Comparison of ENCODE assay signal across 8 cellular contexts in the genomic region with DNA sequence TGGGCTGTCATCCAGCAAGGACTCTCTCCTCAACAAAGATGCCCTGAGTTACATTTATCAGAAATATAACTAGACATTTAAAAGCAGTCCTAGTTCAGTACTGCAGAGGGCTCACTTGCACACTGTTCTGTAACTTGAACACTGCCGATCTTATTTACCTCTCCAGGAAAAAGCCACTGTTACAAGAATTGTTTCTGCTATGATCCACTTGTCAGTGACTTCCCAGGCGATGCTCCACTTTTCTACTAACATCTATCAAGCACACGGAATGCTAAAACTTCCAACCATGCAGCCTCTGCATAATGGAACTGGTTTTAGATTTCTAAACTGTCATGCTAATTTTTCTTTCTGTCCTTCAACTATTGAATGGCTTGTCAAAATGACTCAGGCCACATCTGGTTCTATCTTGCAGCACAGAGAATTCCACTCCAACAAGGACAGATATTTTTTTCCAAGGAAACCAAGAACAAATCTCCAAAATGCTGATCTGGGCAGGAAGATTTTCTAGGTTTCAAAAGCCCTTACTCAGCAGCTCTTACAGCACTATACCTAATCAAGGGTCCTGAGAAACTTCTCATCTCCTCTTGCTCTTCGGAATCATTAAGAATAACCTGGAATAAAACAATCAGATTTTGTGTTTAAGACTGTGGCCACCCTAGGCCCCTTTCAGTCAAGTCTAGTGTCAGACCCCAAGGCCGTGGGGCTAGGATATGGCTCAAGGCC. TPM values are rescaled to one million over a fixed set of nuclear protein-coding genes. Genes with fewer than 3 reads are reported as not detected.
A peak's percentile ranks its signal among the peaks of the same experiment; 100 is the strongest.
DNase-seq lines count a peak whose midpoint lies in the region; ATAC-seq, FAIRE-seq and TF ChIP-seq lines count a peak whose summit lies in the region.

No MANE protein-coding gene starts in this region.

- 69 to 73% methylated on average over 5 of the region's 5 CpGs for WGBS in GM23248 (ENCODE audit: low coverage in 1 of 2, low lambda C conversion rate in 2 of 2, missing lambda C conversion rate in 2 of 2), 2 experiments
- WGBS in endodermal cell (ENCODE audit: insufficient coverage in 1 of 2, insufficient read length in 1 of 2), 2 experiments = 35 to 73% methylated on average over 3 to 5 of the region's 5 CpGs
- 68 to 73% methylated on average over 5 of the region's 5 CpGs for WGBS in pancreas, 2 donors

- H3K36me3 Mint-ChIP-seq in endodermal cell (ENCODE audit: low read depth) = no peaks in the 10 kb centered on the region
- H3K36me3 Mint-ChIP-seq in activated T-cell treated with anti-CD3 and anti-CD28 coated beads, Interleukin-2, amount 50 U/mL, for 72 hours (ENCODE audit: insufficient read depth in 2 of 2) = no peaks in the 10 kb centered on the region

- no peak overlapping the region for H3K9ac ChIP-seq in GM23248
- no peak overlapping the region for H3K9ac ChIP-seq in endodermal cell (ENCODE audit: extremely low read depth, low read length, poor library complexity, severe bottlenecking)

- H3K4me1 ChIP-seq in GM23248 (ENCODE audit: insufficient read depth) (no peaks in the 10 kb centered on the region), endodermal cell (ENCODE audit: control insufficient read depth, insufficient read depth, low read length) (no peaks in the 10 kb centered on the region), pancreas (no peaks in the 10 kb centered on the region)

- H3K4me2 ChIP-seq in GM23248 (ENCODE audit: unreplicated experiment) = no peak overlapping the region

- in situ Hi-C loops in GM23248 (cut with MboI) = no loop called here

- H3F3A ChIP-seq in GM23248 (ENCODE audit: insufficient read depth) = no peaks in the 10 kb centered on the region

- TF ChIP-seq CTCF in endodermal cell (conservative IDR thresholded peaks at IDR 0.05) (no peak), pancreas (IDR thresholded peaks at IDR 0.05) (no peak)

- FAIRE-seq in pancreas (lab: Jason Lieb, UNC) = no peak

- H4K20me1 ChIP-seq in GM23248 (ENCODE audit: insufficient read depth) = no peaks in the 10 kb centered on the region

- H3K27ac ChIP-seq in GM23248 = no peak overlapping the region
- peak overlapping the region; percentile 36 for H3K27ac ChIP-seq in endodermal cell (ENCODE audit: low read depth, low read length)
- no peak overlapping the region for H3K27ac ChIP-seq in pancreas

- TF ChIP-seq POLR2A in GM18505 (IDR thresholded peaks at IDR 0.05; ENCODE audit: borderline replicate concordance, extremely low read depth, insufficient read depth, insufficient read length) = no peak

- intact Hi-C loops in pancreas (cut with DNase I) = no loop called here

- no peaks in the 10 kb centered on the region for H3K36me3 ChIP-seq in GM23248 (ENCODE audit: low read depth)
- H3K36me3 ChIP-seq in endodermal cell (ENCODE audit: control insufficient read depth, insufficient read depth, low read length) = no peaks in the 10 kb centered on the region
- H3K36me3 ChIP-seq in pancreas = peaks cover 0 to 25% (median 0%) of the 10 kb centered on the region in 3 donors

- ATAC-seq in pancreas = peak in 3 of 4 donors; percentile 36 to 48 (median 37)
- ATAC-seq in activated T-cell treated with anti-CD3 and anti-CD28 coated beads, Interleukin-2, amount 50 U/mL, for 72 hours (replicated peaks in 1 of 2) = no peak
- no peak for ATAC-seq in GM18505 (IDR thresholded peaks at IDR 0.05; ENCODE audit: unreplicated experiment)
- no peak for ATAC-seq in HG02763 (IDR thresholded peaks at IDR 0.05; ENCODE audit: unreplicated experiment)

- no peak overlapping the region for H3K4me3 Mint-ChIP-seq in endodermal cell
- H3K4me3 Mint-ChIP-seq in activated T-cell treated with anti-CD3 and anti-CD28 coated beads, Interleukin-2, amount 50 U/mL, for 72 hours = no peak overlapping the region

- no peaks in the 10 kb centered on the region for H3K9me3 Mint-ChIP-seq in endodermal cell
- no peaks in the 10 kb centered on the region for H3K9me3 Mint-ChIP-seq in activated T-cell treated with anti-CD3 and anti-CD28 coated beads, Interleukin-2, amount 50 U/mL, for 72 hours

- no peaks in the 10 kb centered on the region for H3K27me3 Mint-ChIP-seq in endodermal cell (ENCODE audit: insufficient read depth)
- H3K27me3 Mint-ChIP-seq in activated T-cell treated with anti-CD3 and anti-CD28 coated beads, Interleukin-2, amount 50 U/mL, for 72 hours (ENCODE audit: low read depth) = no peaks in the 10 kb centered on the region

- no peaks in the 10 kb centered on the region for H3K27me3 ChIP-seq in GM23248 (replicated peaks; ENCODE audit: insufficient read depth)
- no peaks in the 10 kb centered on the region for H3K27me3 ChIP-seq in endodermal cell (ENCODE audit: control insufficient read depth, insufficient read depth, low read length, poor library complexity, severe bottlenecking)
- H3K27me3 ChIP-seq in pancreas = no peaks in the 10 kb centered on the region

- no peak overlapping the region for H2AFZ ChIP-seq in GM23248

- H3K9me2 ChIP-seq in GM23248 (ENCODE audit: insufficient read depth) = no peaks in the 10 kb centered on the region

- no peaks in the 10 kb centered on the region for H3K9me3 ChIP-seq in GM23248 (ENCODE audit: low read depth)
- no peaks in the 10 kb centered on the region for H3K9me3 ChIP-seq in endodermal cell (ENCODE audit: control insufficient read depth, low read length)
- H3K9me3 ChIP-seq in pancreas = no peaks in the 10 kb centered on the region

- peak; percentile 53 for DNase-seq in GM23248
- peak; percentile 65 for DNase-seq in NCI-H526 treated with DMSO at 0.1 percent for 48 hours (lab: John Stamatoyannopoulos, UW)
- no peak for DNase-seq in endodermal cell
- no peak for DNase-seq in pancreas
- no peak for DNase-seq in activated T-cell treated with anti-CD3 and anti-CD28 coated beads, Interleukin-2, amount 50 U/mL, for 72 hours
- no peak for DNase-seq in GM19240 (ENCODE audit: insufficient read length, low spot score)

- no peak overlapping the region for H3K27ac Mint-ChIP-seq in endodermal cell
- no peak overlapping the region for H3K27ac Mint-ChIP-seq in activated T-cell treated with anti-CD3 and anti-CD28 coated beads, Interleukin-2, amount 50 U/mL, for 72 hours

- no peaks in the 10 kb centered on the region for H3K79me2 ChIP-seq in GM23248 (ENCODE audit: insufficient read depth)

- H3K4me3 ChIP-seq in GM23248 = no peak overlapping the region
- no peak overlapping the region for H3K4me3 ChIP-seq in endodermal cell (ENCODE audit: low read length)
- H3K4me3 ChIP-seq in pancreas = no peak overlapping the region

- peaks cover 3% of the 10 kb centered on the region for H3K4me1 Mint-ChIP-seq in endodermal cell
- no peaks in the 10 kb centered on the region for H3K4me1 Mint-ChIP-seq in activated T-cell treated with anti-CD3 and anti-CD28 coated beads, Interleukin-2, amount 50 U/mL, for 72 hours (ENCODE audit: low read depth)

RNA-seq across cellular contexts. Expression of a gene that starts 9.9 kb away (rescaled TPM):
- 1.5 and 1.9 TPM in 2 replicates for total RNA-seq in GM23248 (2014; rRNA removed; shearing (Covaris generic))
- polyA plus RNA-seq in GM23248 (2016; fragmentation: Nextera tagmentation; extraction: Ambion mirVana) (1.8 and 2.2 TPM in 2 replicates), pancreas (10 to 100 TPM; 14.0 to 16.9 TPM)
- total RNA-seq in endodermal cell (1 to 10 TPM in 1 of 2 donors, under 1 TPM in 1; 0.90 to 1.7 TPM), pancreas (1 to 10 TPM; 2.8 to 7.2 (median 4.0) TPM)
- polyA plus RNA-seq in endodermal cell (2013, experiment 1 of 2) = 1.4 TPM
- polyA plus RNA-seq in endodermal cell (2013, experiment 2 of 2) = 1.7 TPM
- not detected for total RNA-seq in activated T-cell treated with anti-CD3 and anti-CD28 coated beads, Interleukin-2, amount 50 U/mL, for 72 hours

Comparison
In these comparisons a context has a peak if more than half of its experiments do, and no peak if none do; other contexts are left out.
1. DNase-seq: peak in GM23248 (single experiment) and NCI-H526 treated with DMSO at 0.1 percent for 48 hours (single experiment); none in endodermal cell (single experiment), pancreas (0 of 6), activated T-cell treated with anti-CD3 and anti-CD28 coated beads, Interleukin-2, amount 50 U/mL, for 72 hours (0 of 2) and GM19240 (single experiment).
2. ATAC-seq: peak in pancreas (3 of 4); none in activated T-cell treated with anti-CD3 and anti-CD28 coated beads, Interleukin-2, amount 50 U/mL, for 72 hours (0 of 2), GM18505 (single experiment) and HG02763 (single experiment).